Comparison of ENCODE assay signal across 8 cellular contexts in genomic region chr5:612498-613424, GRCh38. TPM values are rescaled to one million over a fixed set of nuclear protein-coding genes. Genes with fewer than 3 reads are reported as not detected.
DNase-seq lines count a peak whose midpoint lies in the region; ATAC-seq lines count a peak whose summit lies in the region.

No MANE protein-coding gene starts in this region.

- POLR2A ChIA-PET in activated naive CD8-positive, alpha-beta T cell treated with anti-CD3 and anti-CD28 coated beads, Interleukin-2, amount 10 ng/mL, durations not matched to agents 7 days and 5 days (lab: Charles Lee): interaction anchor here (0.9 to 1.3 kb wide), 3 partner anchors 166 to 295 kb away, joined by 3 to 4 read pairs (median 3); partner anchors contain the start of genes BRD9 and TRIP13

- H4K20me1 ChIP-seq in GM23248 (ENCODE audit: insufficient read depth): no peaks in the 10 kb centered on the region

- H3K27ac ChIP-seq in GM23248 (no peak overlapping the region), iPS DF 6.9 (ENCODE audit: low read length) (no peak overlapping the region)

- H3K4me2 ChIP-seq in GM23248 (ENCODE audit: unreplicated experiment) (peak overlapping the region; percentile 90), skeletal muscle satellite cell (ENCODE audit: low read length) (peak overlapping the region; percentile 93)

- no peaks in the 10 kb centered on the region for H3F3A ChIP-seq in GM23248 (ENCODE audit: insufficient read depth)

- H3K27ac Mint-ChIP-seq in activated naive CD8-positive, alpha-beta T cell treated with anti-CD3 and anti-CD28 coated beads, Interleukin-2, amount 10 ng/mL, durations not matched to agents 7 days and 5 days: peak overlapping the region; percentile 88

- H3K9me3 Mint-ChIP-seq in activated naive CD8-positive, alpha-beta T cell treated with anti-CD3 and anti-CD28 coated beads, Interleukin-2, amount 10 ng/mL, durations not matched to agents 7 days and 5 days: peaks cover 3% of the 10 kb centered on the region

- H3K27me3 ChIP-seq in GM23248 (replicated peaks; ENCODE audit: insufficient read depth): no peaks in the 10 kb centered on the region
- H3K27me3 ChIP-seq in iPS DF 6.9 (ENCODE audit: control insufficient read depth, insufficient read depth, low read length): no peaks in the 10 kb centered on the region
- no peaks in the 10 kb centered on the region for H3K27me3 ChIP-seq in skeletal muscle satellite cell (ENCODE audit: control insufficient read depth, insufficient read depth, low read length)

- H3K36me3 Mint-ChIP-seq in activated naive CD8-positive, alpha-beta T cell treated with anti-CD3 and anti-CD28 coated beads, Interleukin-2, amount 10 ng/mL, durations not matched to agents 7 days and 5 days: peaks cover 26% of the 10 kb centered on the region

- in situ Hi-C loops in GM23248 (cut with MboI): no loop called here

- H3K79me2 ChIP-seq in GM23248 (ENCODE audit: insufficient read depth): peaks cover 34% of the 10 kb centered on the region

- H3K4me3 Mint-ChIP-seq in activated naive CD8-positive, alpha-beta T cell treated with anti-CD3 and anti-CD28 coated beads, Interleukin-2, amount 10 ng/mL, durations not matched to agents 7 days and 5 days: peak overlapping the region; percentile 90

- H3K9me2 ChIP-seq in GM23248 (ENCODE audit: insufficient read depth): no peaks in the 10 kb centered on the region

- H3K9me3 ChIP-seq in GM23248 (ENCODE audit: low read depth) (no peaks in the 10 kb centered on the region), iPS DF 6.9 (ENCODE audit: control insufficient read depth, insufficient read depth, low read length) (no peaks in the 10 kb centered on the region), skeletal muscle satellite cell (replicated peaks; ENCODE audit: low read length) (peaks cover 2% of the 10 kb centered on the region)

- H3K36me3 ChIP-seq in GM23248 (ENCODE audit: low read depth) (no peaks in the 10 kb centered on the region), iPS DF 6.9 (ENCODE audit: control insufficient read depth, insufficient read depth, low read length) (no peaks in the 10 kb centered on the region), skeletal muscle satellite cell (ENCODE audit: insufficient read depth, low read length) (no peaks in the 10 kb centered on the region)

- peak overlapping the region; percentile 87 for H2AFZ ChIP-seq in GM23248

- peaks cover 35% of the 10 kb centered on the region for H3K4me1 Mint-ChIP-seq in activated naive CD8-positive, alpha-beta T cell treated with anti-CD3 and anti-CD28 coated beads, Interleukin-2, amount 10 ng/mL, durations not matched to agents 7 days and 5 days

- DNase-seq in DMS79 treated with DMSO at 0.1 percent for 48 hours (lab: John Stamatoyannopoulos, UW) (peak; percentile 16), DMS79 (lab: John Stamatoyannopoulos, UW) (no peak), GM23248 (peak; percentile 57), Kasumi-1 (lab: John Stamatoyannopoulos, UW) (peak; percentile 13 to 17), iPS DF 6.9 (ENCODE audit: low read depth, low spot score) (no peak), MV-4-11 (lab: John Stamatoyannopoulos, UW) (no peak)
- DNase-seq in activated naive CD8-positive, alpha-beta T cell treated with anti-CD3 and anti-CD28 coated beads, Interleukin-2, amount 10 ng/mL, durations not matched to agents 7 days and 5 days: no peak

- H3K4me1 ChIP-seq in GM23248 (ENCODE audit: insufficient read depth) (no peaks in the 10 kb centered on the region), iPS DF 6.9 (ENCODE audit: control insufficient read depth, insufficient read depth, low read length) (no peaks in the 10 kb centered on the region), skeletal muscle satellite cell (ENCODE audit: control insufficient read depth, insufficient read depth, low read length) (peaks cover 9% of the 10 kb centered on the region)

- H3K9ac ChIP-seq in GM23248: peak overlapping the region; percentile 79
- H3K9ac ChIP-seq in skeletal muscle satellite cell (ENCODE audit: low read depth, low read length): peak overlapping the region; percentile 77

- H3K27me3 Mint-ChIP-seq in activated naive CD8-positive, alpha-beta T cell treated with anti-CD3 and anti-CD28 coated beads, Interleukin-2, amount 10 ng/mL, durations not matched to agents 7 days and 5 days: peaks cover under 1% of the 10 kb centered on the region

- H3K4me3 ChIP-seq in GM23248: peak overlapping the region; percentile 77
- H3K4me3 ChIP-seq in iPS DF 6.9 (ENCODE audit: low read length): peak overlapping the region; percentile 98
- H3K4me3 ChIP-seq in skeletal muscle satellite cell (ENCODE audit: low read length): peak overlapping the region; percentile 90

- WGBS in GM23248 (ENCODE audit: low coverage in 1 of 2, low lambda C conversion rate in 2 of 2, missing lambda C conversion rate in 2 of 2), 2 experiments: 23 to 39% methylated on average over 16 to 28 of the region's 49 CpGs
- no CpG with 5 or more reads among the region's 49 CpGs for WGBS in iPS DF 6.9 (ENCODE audit: insufficient coverage, insufficient read length)

- peak; percentile 46 for ATAC-seq in activated naive CD8-positive, alpha-beta T cell treated with anti-CD3 and anti-CD28 coated beads, Interleukin-2, amount 10 ng/mL, durations not matched to agents 7 days and 5 days (ENCODE audit: low read depth)

RNA-seq across cellular contexts. Expression of gene CEP72, which starts 0.6 kb away (rescaled TPM):
- total RNA-seq in GM23248 (2014; rRNA removed; shearing (Covaris generic)): 1.7 and 7.2 TPM in 2 replicates
- 1.7 and 2.4 TPM in 2 replicates for polyA plus RNA-seq in GM23248 (2016; fragmentation: Nextera tagmentation; extraction: Ambion mirVana)
- 10 to 100 TPM; 33.8 to 35.7 TPM for total RNA-seq in activated naive CD8-positive, alpha-beta T cell treated with anti-CD3 and anti-CD28 coated beads, Interleukin-2, amount 10 ng/mL, durations not matched to agents 7 days and 5 days
- total RNA-seq in skeletal muscle satellite cell (2012; rRNA removed): 5.7 and 6.6 TPM in 2 replicates

Comparison
In these comparisons a context has a peak if more than half of its experiments do, and no peak if none do; other contexts are left out.
1. DNase-seq: peak in DMS79 treated with DMSO at 0.1 percent for 48 hours (single experiment), GM23248 (single experiment) and Kasumi-1 (2 of 2); none in DMS79 (single experiment), activated naive CD8-positive, alpha-beta T cell treated with anti-CD3 and anti-CD28 coated beads, Interleukin-2, amount 10 ng/mL, durations not matched to agents 7 days and 5 days (single experiment), iPS DF 6.9 (single experiment) and MV-4-11 (single experiment).
2. Peak in every context shown above with its lines, with median percentiles within 50 percentile points of each other: H3K4me3 ChIP-seq.